1 cellular context compared by ENCODE assay signal in the genomic region with DNA sequence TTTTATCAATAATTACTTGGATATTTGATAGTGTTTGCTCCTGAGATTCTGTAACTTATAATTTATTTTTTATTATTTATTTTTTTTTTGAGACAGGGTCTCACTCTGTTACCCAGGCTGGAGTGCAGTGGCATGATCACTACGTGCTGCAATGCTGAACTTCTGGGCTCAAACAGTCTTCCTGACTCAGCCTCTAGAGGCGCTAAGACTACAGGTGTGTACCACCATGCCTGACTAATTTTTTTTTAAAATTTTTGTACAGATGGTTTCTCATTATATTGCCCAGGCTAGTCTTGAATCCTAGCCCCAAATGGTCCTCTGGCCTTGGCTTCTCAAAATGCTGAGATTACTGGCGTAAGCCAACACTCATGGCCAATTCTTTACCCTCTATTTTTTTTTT.
TF ChIP-seq lines count a peak whose summit lies in the region.

No MANE protein-coding gene starts in this region.

TF ChIP-seq in GM23338, 12 proteins besides CTCF, POLR2A, EP300 and RAD21 (continued from another document):
- TF ChIP-seq, protein P1, sequence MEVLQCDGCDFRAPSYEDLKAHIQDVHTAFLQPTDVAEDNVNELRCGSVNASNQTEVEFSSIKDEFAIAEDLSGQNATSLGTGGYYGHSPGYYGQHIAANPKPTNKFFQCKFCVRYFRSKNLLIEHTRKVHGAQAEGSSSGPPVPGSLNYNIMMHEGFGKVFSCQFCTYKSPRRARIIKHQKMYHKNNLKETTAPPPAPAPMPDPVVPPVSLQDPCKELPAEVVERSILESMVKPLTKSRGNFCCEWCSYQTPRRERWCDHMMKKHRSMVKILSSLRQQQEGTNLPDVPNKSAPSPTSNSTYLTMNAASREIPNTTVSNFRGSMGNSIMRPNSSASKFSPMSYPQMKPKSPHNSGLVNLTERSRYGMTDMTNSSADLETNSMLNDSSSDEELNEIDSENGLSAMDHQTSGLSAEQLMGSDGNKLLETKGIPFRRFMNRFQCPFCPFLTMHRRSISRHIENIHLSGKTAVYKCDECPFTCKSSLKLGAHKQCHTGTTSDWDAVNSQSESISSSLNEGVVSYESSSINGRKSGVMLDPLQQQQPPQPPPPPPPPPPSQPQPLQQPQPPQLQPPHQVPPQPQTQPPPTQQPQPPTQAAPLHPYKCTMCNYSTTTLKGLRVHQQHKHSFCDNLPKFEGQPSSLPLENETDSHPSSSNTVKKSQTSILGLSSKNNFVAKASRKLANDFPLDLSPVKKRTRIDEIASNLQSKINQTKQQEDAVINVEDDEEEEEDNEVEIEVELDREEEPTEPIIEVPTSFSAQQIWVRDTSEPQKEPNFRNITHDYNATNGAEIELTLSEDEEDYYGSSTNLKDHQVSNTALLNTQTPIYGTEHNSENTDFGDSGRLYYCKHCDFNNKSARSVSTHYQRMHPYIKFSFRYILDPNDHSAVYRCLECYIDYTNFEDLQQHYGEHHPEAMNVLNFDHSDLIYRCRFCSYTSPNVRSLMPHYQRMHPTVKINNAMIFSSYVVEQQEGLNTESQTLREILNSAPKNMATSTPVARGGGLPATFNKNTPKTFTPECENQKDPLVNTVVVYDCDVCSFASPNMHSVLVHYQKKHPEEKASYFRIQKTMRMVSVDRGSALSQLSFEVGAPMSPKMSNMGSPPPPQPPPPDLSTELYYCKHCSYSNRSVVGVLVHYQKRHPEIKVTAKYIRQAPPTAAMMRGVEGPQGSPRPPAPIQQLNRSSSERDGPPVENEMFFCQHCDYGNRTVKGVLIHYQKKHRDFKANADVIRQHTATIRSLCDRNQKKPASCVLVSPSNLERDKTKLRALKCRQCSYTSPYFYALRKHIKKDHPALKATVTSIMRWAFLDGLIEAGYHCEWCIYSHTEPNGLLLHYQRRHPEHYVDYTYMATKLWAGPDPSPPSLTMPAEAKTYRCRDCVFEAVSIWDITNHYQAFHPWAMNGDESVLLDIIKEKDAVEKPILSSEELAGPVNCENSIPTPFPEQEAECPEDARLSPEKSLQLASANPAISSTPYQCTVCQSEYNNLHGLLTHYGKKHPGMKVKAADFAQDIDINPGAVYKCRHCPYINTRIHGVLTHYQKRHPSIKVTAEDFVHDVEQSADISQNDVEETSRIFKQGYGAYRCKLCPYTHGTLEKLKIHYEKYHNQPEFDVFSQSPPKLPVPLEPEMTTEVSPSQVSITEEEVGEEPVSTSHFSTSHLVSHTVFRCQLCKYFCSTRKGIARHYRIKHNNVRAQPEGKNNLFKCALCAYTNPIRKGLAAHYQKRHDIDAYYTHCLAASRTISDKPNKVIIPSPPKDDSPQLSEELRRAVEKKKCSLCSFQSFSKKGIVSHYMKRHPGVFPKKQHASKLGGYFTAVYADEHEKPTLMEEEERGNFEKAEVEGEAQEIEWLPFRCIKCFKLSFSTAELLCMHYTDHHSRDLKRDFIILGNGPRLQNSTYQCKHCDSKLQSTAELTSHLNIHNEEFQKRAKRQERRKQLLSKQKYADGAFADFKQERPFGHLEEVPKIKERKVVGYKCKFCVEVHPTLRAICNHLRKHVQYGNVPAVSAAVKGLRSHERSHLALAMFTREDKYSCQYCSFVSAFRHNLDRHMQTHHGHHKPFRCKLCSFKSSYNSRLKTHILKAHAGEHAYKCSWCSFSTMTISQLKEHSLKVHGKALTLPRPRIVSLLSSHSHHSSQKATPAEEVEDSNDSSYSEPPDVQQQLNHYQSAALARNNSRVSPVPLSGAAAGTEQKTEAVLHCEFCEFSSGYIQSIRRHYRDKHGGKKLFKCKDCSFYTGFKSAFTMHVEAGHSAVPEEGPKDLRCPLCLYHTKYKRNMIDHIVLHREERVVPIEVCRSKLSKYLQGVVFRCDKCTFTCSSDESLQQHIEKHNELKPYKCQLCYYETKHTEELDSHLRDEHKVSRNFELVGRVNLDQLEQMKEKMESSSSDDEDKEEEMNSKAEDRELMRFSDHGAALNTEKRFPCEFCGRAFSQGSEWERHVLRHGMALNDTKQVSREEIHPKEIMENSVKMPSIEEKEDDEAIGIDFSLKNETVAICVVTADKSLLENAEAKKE (CRISPR knock-in tag; IDR thresholded peaks at IDR 0.05), result no peak
- TF ChIP-seq, protein P2, sequence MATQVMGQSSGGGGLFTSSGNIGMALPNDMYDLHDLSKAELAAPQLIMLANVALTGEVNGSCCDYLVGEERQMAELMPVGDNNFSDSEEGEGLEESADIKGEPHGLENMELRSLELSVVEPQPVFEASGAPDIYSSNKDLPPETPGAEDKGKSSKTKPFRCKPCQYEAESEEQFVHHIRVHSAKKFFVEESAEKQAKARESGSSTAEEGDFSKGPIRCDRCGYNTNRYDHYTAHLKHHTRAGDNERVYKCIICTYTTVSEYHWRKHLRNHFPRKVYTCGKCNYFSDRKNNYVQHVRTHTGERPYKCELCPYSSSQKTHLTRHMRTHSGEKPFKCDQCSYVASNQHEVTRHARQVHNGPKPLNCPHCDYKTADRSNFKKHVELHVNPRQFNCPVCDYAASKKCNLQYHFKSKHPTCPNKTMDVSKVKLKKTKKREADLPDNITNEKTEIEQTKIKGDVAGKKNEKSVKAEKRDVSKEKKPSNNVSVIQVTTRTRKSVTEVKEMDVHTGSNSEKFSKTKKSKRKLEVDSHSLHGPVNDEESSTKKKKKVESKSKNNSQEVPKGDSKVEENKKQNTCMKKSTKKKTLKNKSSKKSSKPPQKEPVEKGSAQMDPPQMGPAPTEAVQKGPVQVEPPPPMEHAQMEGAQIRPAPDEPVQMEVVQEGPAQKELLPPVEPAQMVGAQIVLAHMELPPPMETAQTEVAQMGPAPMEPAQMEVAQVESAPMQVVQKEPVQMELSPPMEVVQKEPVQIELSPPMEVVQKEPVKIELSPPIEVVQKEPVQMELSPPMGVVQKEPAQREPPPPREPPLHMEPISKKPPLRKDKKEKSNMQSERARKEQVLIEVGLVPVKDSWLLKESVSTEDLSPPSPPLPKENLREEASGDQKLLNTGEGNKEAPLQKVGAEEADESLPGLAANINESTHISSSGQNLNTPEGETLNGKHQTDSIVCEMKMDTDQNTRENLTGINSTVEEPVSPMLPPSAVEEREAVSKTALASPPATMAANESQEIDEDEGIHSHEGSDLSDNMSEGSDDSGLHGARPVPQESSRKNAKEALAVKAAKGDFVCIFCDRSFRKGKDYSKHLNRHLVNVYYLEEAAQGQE (IDR thresholded peaks at IDR 0.05; ENCODE audit: unreplicated experiment), result no peak
